ENCODE assay signal across 8 cellular contexts in genomic region chr10:119608316-119609155, GRCh38. TPM values are rescaled to one million over a fixed set of nuclear protein-coding genes. Genes with fewer than 3 reads are reported as not detected.
DNase-seq lines count a peak whose midpoint lies in the region; ATAC-seq lines count a peak whose summit lies in the region.

No MANE protein-coding gene starts in this region.

- H3K36me3 ChIP-seq in skeletal muscle tissue (ENCODE audit: control insufficient read depth in 3 of 3, insufficient read depth in 3 of 3, low read length in 3 of 3) = no peaks in the 10 kb centered on the region

- no peaks in the 10 kb centered on the region for H3K27me3 ChIP-seq in skeletal muscle tissue (ENCODE audit: control insufficient read depth in 3 of 3, insufficient read depth in 3 of 3, low read length in 3 of 3)

- peaks cover 0 to 3% (median 0%) of the 10 kb centered on the region in 3 donors for H3K4me1 ChIP-seq in skeletal muscle tissue (ENCODE audit: control insufficient read depth in 3 of 3, insufficient read depth in 3 of 3, low read length in 3 of 3)

- peak overlapping the region in 2 of 3 donors; percentile 45 to 60 for H3K9ac ChIP-seq in skeletal muscle tissue (ENCODE audit: low read depth in 1 of 3, low read length in 3 of 3)

- H3K27ac ChIP-seq in skeletal muscle tissue (ENCODE audit: low read depth, low read length) = no peak overlapping the region

- no peaks in the 10 kb centered on the region for H3K9me3 ChIP-seq in skeletal muscle tissue (ENCODE audit: control insufficient read depth in 3 of 3, low read length in 3 of 3)

- ATAC-seq in HG03280 (IDR thresholded peaks at IDR 0.05; ENCODE audit: unreplicated experiment) = no peak
- no peak for ATAC-seq in HG03196 (IDR thresholded peaks at IDR 0.05; ENCODE audit: unreplicated experiment)

- DNase-seq in SIG-M5 treated with dmso at 0.1 percent for 504 hours (lab: John Stamatoyannopoulos, UW; ENCODE audit: unreplicated experiment) = peak; percentile 27
- DNase-seq in SIG-M5 (lab: John Stamatoyannopoulos, UW) = no peak
- peak; percentile 69 for DNase-seq in NCI-H82 (lab: John Stamatoyannopoulos, UW)
- peak; percentile 23 for DNase-seq in amniotic epithelial cell (ENCODE audit: low read depth)
- peak; percentile 10 to 22 for DNase-seq in hippocampal formation (lab: John Stamatoyannopoulos, UW)

- H3K4me3 ChIP-seq in skeletal muscle tissue (ENCODE audit: low read length in 3 of 3) = peak overlapping the region in 2 of 3 donors; percentile 23 to 25

RNA-seq across cellular contexts. Expression of gene TIAL1, which starts 11.8 kb away (rescaled TPM):
- total RNA-seq in skeletal muscle tissue = 39.1 TPM

RNA-seq across cellular contexts. Expression of gene BAG3, which starts 42.6 kb away (rescaled TPM):
- total RNA-seq in skeletal muscle tissue = 4.7 TPM
